In the genomic region with DNA sequence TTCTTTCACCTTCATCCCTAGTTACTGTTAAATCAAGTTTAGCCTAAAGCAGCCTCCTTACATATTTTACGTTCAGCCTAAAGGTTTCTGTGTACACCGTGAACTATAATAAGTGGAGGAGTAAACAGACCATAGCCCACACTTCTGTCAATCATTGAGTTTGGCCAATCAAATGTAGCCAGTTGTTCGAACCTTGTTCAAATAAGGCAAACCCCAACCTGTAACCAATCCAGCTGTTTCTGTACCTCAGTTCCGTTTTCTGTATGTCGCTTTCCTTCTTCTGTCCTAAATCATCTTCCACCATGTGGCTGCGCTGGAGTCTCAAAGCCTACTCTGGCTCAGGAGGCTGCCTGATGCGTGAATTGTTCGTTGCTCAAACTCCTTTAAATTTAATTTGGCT, we compare ENCODE assay signal across 14 cellular contexts. TPM values are rescaled to one million over a fixed set of nuclear protein-coding genes. Genes with fewer than 3 reads are reported as not detected.
DNase-seq lines count a peak whose midpoint lies in the region; ATAC-seq, FAIRE-seq and TF ChIP-seq lines count a peak whose summit lies in the region.
"Had no signal": no experiment of that assay in that cellular context is flagged by ENCODE, and none has a peak within 500 bp of the region (broad histone marks: within the 10 kb centered on the region; RNA-seq: fewer than 3 reads in every experiment).

No MANE protein-coding gene starts in this region.

- POLR2A ChIA-PET in A549 (lab: Yijun Ruan, JAX), result interaction anchor here (3.0 kb wide), 1 partner anchor 82 kb away, joined by 69 read pairs; a partner anchor contains a TSS
- POLR2A ChIA-PET in activated CD8-positive, alpha-beta T cell treated with anti-CD3 and anti-CD28 coated beads, Interleukin-2, amount 10 ng/mL, durations not matched to agents 7 days and 5 days (lab: Charles Lee), result interaction anchor here (2.5 to 3.6 kb wide), 3 partner anchors 50 to 148 kb away, joined by 11 to 46 read pairs (median 19); a partner anchor contains a TSS

- no peak overlapping the region for H4K91ac ChIP-seq in mesenchymal stem cell (ENCODE audit: low read length)

- H3K4me3 ChIP-seq in A549, result no peak overlapping the region
- peak overlapping the region in 1 of 2 experiments; percentile 88; a peak in 1 of 4 replicates for H3K4me3 ChIP-seq in DND-41 (ENCODE audit: low read depth in 1 of 2, low read length in 2 of 2)
- peak overlapping the region in 1 of 2 experiments; percentile 93 for H3K4me3 ChIP-seq in mesenchymal stem cell (ENCODE audit: insufficient read depth in 1 of 2, low read depth in 1 of 2, low read length in 2 of 2)
- H3K4me3 ChIP-seq: lung had no signal

- no peak overlapping the region for H2BK12ac ChIP-seq in mesenchymal stem cell (ENCODE audit: low read length in 2 of 2)

- no peaks in the 10 kb centered on the region for H3K27me3 Mint-ChIP-seq in activated CD8-positive, alpha-beta T cell treated with anti-CD3 and anti-CD28 coated beads, Interleukin-2, amount 10 ng/mL, durations not matched to agents 7 days and 5 days (ENCODE audit: low read depth)

- TF ChIP-seq EP300 in A549 (IDR thresholded peaks at IDR 0.05), result no peak

- TF ChIP-seq POLR2A in A549 (IDR thresholded peaks at IDR 0.05; ENCODE audit: low read length), result no peak

- H3K23ac ChIP-seq in mesenchymal stem cell (ENCODE audit: low read length in 2 of 2), result no peak overlapping the region

- no peak overlapping the region for H3K18ac ChIP-seq in mesenchymal stem cell (ENCODE audit: low read depth in 1 of 2, low read length in 2 of 2)

- ATAC-seq in A549 (no peak), DND-41 (ENCODE audit: insufficient read depth, low read depth) (no peak), omental fat pad (ENCODE audit: low FRiP score) (no peak)
- no peak for ATAC-seq in activated CD8-positive, alpha-beta T cell treated with anti-CD3 and anti-CD28 coated beads, Interleukin-2, amount 10 ng/mL, durations not matched to agents 7 days and 5 days

- H3K9me3 Mint-ChIP-seq in activated CD8-positive, alpha-beta T cell treated with anti-CD3 and anti-CD28 coated beads, Interleukin-2, amount 10 ng/mL, durations not matched to agents 7 days and 5 days (ENCODE audit: insufficient read depth), result no peaks in the 10 kb centered on the region

- H2BK5ac ChIP-seq in mesenchymal stem cell (ENCODE audit: low read depth, low read length, poor library complexity, severe bottlenecking), result no peak overlapping the region

- no peak for FAIRE-seq in A549 (lab: Jason Lieb, UNC)
- FAIRE-seq: D721Med had no signal

- H3K27ac Mint-ChIP-seq in activated CD8-positive, alpha-beta T cell treated with anti-CD3 and anti-CD28 coated beads, Interleukin-2, amount 10 ng/mL, durations not matched to agents 7 days and 5 days, result no peak overlapping the region

- no peak overlapping the region for H2BK120ac ChIP-seq in mesenchymal stem cell (ENCODE audit: low read depth, low read length)

- H3K4me3 Mint-ChIP-seq in activated CD8-positive, alpha-beta T cell treated with anti-CD3 and anti-CD28 coated beads, Interleukin-2, amount 10 ng/mL, durations not matched to agents 7 days and 5 days, result peak overlapping the region; percentile 19

- no peak overlapping the region for H3K4ac ChIP-seq in mesenchymal stem cell (ENCODE audit: low read depth in 1 of 2, low read length in 2 of 2)

- H2AK5ac ChIP-seq in mesenchymal stem cell (ENCODE audit: low read length, severe bottlenecking), result no peak overlapping the region

- peak overlapping the region; percentile 89 for H3K9ac ChIP-seq in DND-41 (ENCODE audit: low read depth, low read length)
- H3K9ac ChIP-seq in mesenchymal stem cell (ENCODE audit: low read length), result peak overlapping the region; percentile 96

- no peaks in the 10 kb centered on the region; the same call in 1 of the 2 replicates for H3K36me3 ChIP-seq in DND-41 (ENCODE audit: insufficient read depth, low read length)
- peaks cover 0 to 4% of the 10 kb centered on the region in 2 experiments for H3K36me3 ChIP-seq in mesenchymal stem cell (ENCODE audit: control insufficient read depth in 1 of 2, insufficient read depth in 2 of 2, low read depth in 1 of 2, low read length in 2 of 2)
- H3K36me3 ChIP-seq: brain microvascular endothelial cell had no signal

- DNase-seq in A549 (ENCODE audit: low read depth in 1 of 2, low spot score in 1 of 2) (no peak), DND-41 (no peak), mesenchymal stem cell (no peak), glomerular visceral epithelial cell (ENCODE audit: extremely low spot score) (no peak), NCI-H2081 (lab: John Stamatoyannopoulos, UW) (no peak), NCI-H1105 (lab: John Stamatoyannopoulos, UW) (no peak), omental fat pad (ENCODE audit: low spot score) (no peak)
- DNase-seq in activated CD8-positive, alpha-beta T cell treated with anti-CD3 and anti-CD28 coated beads, Interleukin-2, amount 10 ng/mL, durations not matched to agents 7 days and 5 days, result no peak
- DNase-seq: activated CD4-positive, alpha-beta T cell treated with anti-CD3 and anti-CD28 coated beads for 1 hour; brain microvascular endothelial cell; RPMI8226; stimulated activated CD8-positive, alpha-beta memory T cell treated with anti-CD3 and anti-CD28 coated beads, Interleukin-4, amount 100 ng/mL, for 48 hours had no signal

- peaks cover 7% of the 10 kb centered on the region for H3K79me1 ChIP-seq in mesenchymal stem cell (replicated peaks; ENCODE audit: low read length, poor library complexity, severe bottlenecking)

- H2AFZ ChIP-seq in DND-41 (ENCODE audit: low read depth, low read length) (no peak overlapping the region), mesenchymal stem cell (ENCODE audit: low read depth, low read length) (no peak overlapping the region)

- H3K9me3 ChIP-seq in A549 (no peaks in the 10 kb centered on the region), DND-41 (ENCODE audit: insufficient read depth, low read length, severe bottlenecking) (no peaks in the 10 kb centered on the region), mesenchymal stem cell (ENCODE audit: control insufficient read depth, low read length) (no peaks in the 10 kb centered on the region)

- CTCF ChIA-PET in A549 (lab: Yijun Ruan, JAX), result no interaction called here
- CTCF ChIA-PET in activated CD8-positive, alpha-beta T cell treated with anti-CD3 and anti-CD28 coated beads, Interleukin-2, amount 10 ng/mL, durations not matched to agents 7 days and 5 days (lab: Charles Lee), result interaction anchor here (0.9 to 2.6 kb wide), 3 partner anchors 78 to 113 kb away, joined by 3 to 9 read pairs (median 6); a partner anchor contains a TSS

- H3K79me2 ChIP-seq in DND-41 (ENCODE audit: insufficient read depth, low read length), result peaks cover 48% of the 10 kb centered on the region

- H3K4me1 Mint-ChIP-seq in activated CD8-positive, alpha-beta T cell treated with anti-CD3 and anti-CD28 coated beads, Interleukin-2, amount 10 ng/mL, durations not matched to agents 7 days and 5 days (ENCODE audit: low read depth), result peaks cover 30% of the 10 kb centered on the region

- peaks cover 5% of the 10 kb centered on the region for H3K36me3 Mint-ChIP-seq in activated CD8-positive, alpha-beta T cell treated with anti-CD3 and anti-CD28 coated beads, Interleukin-2, amount 10 ng/mL, durations not matched to agents 7 days and 5 days (ENCODE audit: low read depth)

- H4K8ac ChIP-seq in mesenchymal stem cell (ENCODE audit: low read length), result no peak overlapping the region

- WGBS in A549 (ENCODE audit: missing lambda C conversion rate), result 94% methylated on average over 8 of the region's 8 CpGs
- WGBS in mesenchymal stem cell, result 96% methylated on average over 6 of the region's 8 CpGs

- no peak overlapping the region for H3K14ac ChIP-seq in mesenchymal stem cell (ENCODE audit: low read length in 2 of 2)

- H2BK15ac ChIP-seq in mesenchymal stem cell (ENCODE audit: low read depth, poor library complexity, severe bottlenecking), result no peak overlapping the region

- H3K4me1 ChIP-seq in A549 (peaks cover 11% of the 10 kb centered on the region; the same call in 2 of the 3 replicates), DND-41 (ENCODE audit: insufficient read depth, low read length) (peaks cover 37% of the 10 kb centered on the region), mesenchymal stem cell (ENCODE audit: control insufficient read depth, insufficient read depth, low read depth, low read length) (peaks cover 4% of the 10 kb centered on the region)

- no peaks in the 10 kb centered on the region; the same call in 1 of the 2 replicates for H4K20me1 ChIP-seq in DND-41 (ENCODE audit: insufficient read depth, low read length)

- no peak for TF ChIP-seq RAD21 in A549 (conservative IDR thresholded peaks at IDR 0.05 in 1 of 2, IDR thresholded peaks at IDR 0.05 in 1 of 2)

- H3K4me2 ChIP-seq in A549 (peak overlapping the region; percentile 94), DND-41 (ENCODE audit: insufficient read depth, low read length) (peak overlapping the region; percentile 74), mesenchymal stem cell (ENCODE audit: low read length, poor library complexity, severe bottlenecking) (no peak overlapping the region)

- H3K27ac ChIP-seq in A549 (no peak overlapping the region), DND-41 (ENCODE audit: low read length) (no peak overlapping the region), mesenchymal stem cell (ENCODE audit: low read length, poor library complexity, severe bottlenecking) (no peak overlapping the region)
- H3K27ac ChIP-seq: brain microvascular endothelial cell had no signal

- TF ChIP-seq CTCF in A549 (IDR thresholded peaks at IDR 0.05), result no peak
- no peak for TF ChIP-seq CTCF in DND-41 (IDR thresholded peaks at IDR 0.05; ENCODE audit: borderline replicate concordance, extremely low read depth, low read length, poor library complexity, severe bottlenecking)
- TF ChIP-seq CTCF in omental fat pad (IDR thresholded peaks at IDR 0.05), result no peak

- no peaks in the 10 kb centered on the region for H3K27me3 ChIP-seq in DND-41 (ENCODE audit: insufficient read depth, low read length, poor library complexity)
- no peaks in the 10 kb centered on the region for H3K27me3 ChIP-seq in mesenchymal stem cell (ENCODE audit: control insufficient read depth in 1 of 2, insufficient read depth in 1 of 2, low read length in 2 of 2)
- H3K27me3 ChIP-seq: brain microvascular endothelial cell had no signal

TF ChIP-seq in A549, 52 proteins besides CTCF, POLR2A, EP300 and RAD21 (continues in another document):
- no peak for TF ChIP-seq CHD4 (IDR thresholded peaks at IDR 0.05; ENCODE audit: borderline replicate concordance)

RNA-seq across cellular contexts. Expression of a gene that starts 1.8 kb away (rescaled TPM):
- polyA plus RNA-seq in A549 (2011; rRNA removed) (8.5 and 10.4 TPM in 2 replicates), A549 (2017; fragmentation: RNase III; extraction: RNeasy Plus Mini Kit Qiagen cat#74134 plus additional on column Dnase treatment) (7.7 to 8.3 TPM (median 8.0 TPM) in 3 replicates)
- polyA plus RNA-seq in A549 (2012; cell fraction: cytosol; rRNA removed), result 1.9 and 2.1 TPM in 2 replicates
- polyA plus RNA-seq in A549 (2012; cell fraction: nucleus; rRNA removed), result 1.5 and 2.5 TPM in 2 replicates
- polyA minus RNA-seq in A549 (2011; rRNA and poly(A)+ RNA removed), result 6.1 and 7.2 TPM in 2 replicates
- 1 to 10 TPM; 3.5 to 4.1 TPM for total RNA-seq in activated CD8-positive, alpha-beta T cell treated with anti-CD3 and anti-CD28 coated beads, Interleukin-2, amount 10 ng/mL, durations not matched to agents 7 days and 5 days
- polyA plus RNA-seq in mesenchymal stem cell (2013, experiment 1 of 2), result 4.9 TPM
- 5.1 TPM for polyA plus RNA-seq in mesenchymal stem cell (2013, experiment 2 of 2)
- 10 to 100 TPM in 2 of 4 donors, 1 to 10 TPM in 2; 7.2 to 12.6 (median 10.4) TPM for total RNA-seq in omental fat pad
